44 cellular contexts compared by ENCODE assay signal in genomic region chr3:150951923-150952322, GRCh38. TPM values are rescaled to one million over a fixed set of nuclear protein-coding genes. Genes with fewer than 3 reads are reported as not detected.
"Had no signal": no experiment of that assay in that cellular context is flagged by ENCODE, and none has a peak within 500 bp of the region (broad histone marks: within the 10 kb centered on the region; RNA-seq: fewer than 3 reads in every experiment).

No MANE protein-coding gene starts in this region.

- H3K4me1 ChIP-seq: ascending aorta, body of pancreas, breast epithelium had no signal

- DNase-seq: activated effector memory CD4-positive, alpha-beta T cell treated with anti-CD3 and anti-CD28 coated beads, Interleukin-2, amount 50 U/mL, for 16 hours; activated effector memory CD4-positive, alpha-beta T cell treated with Interleukin-2 at 50 U/mL for 16 hours; activated gamma-delta T cell; activated gamma-delta T cell treated with Interleukin-2 at 50 U/mL for 16 hours; activated naive CD4-positive, alpha-beta T cell; activated naive CD4-positive, alpha-beta T cell treated with anti-CD3 and anti-CD28 coated beads for 36 hours; activated naive CD4-positive, alpha-beta T cell treated with anti-CD3 and anti-CD28 coated beads, Interleukin-2, amount 10 ng/mL, durations not matched to agents 7 days and 5 days; activated naive CD4-positive, alpha-beta T cell treated with anti-CD3 and anti-CD28 coated beads, Interleukin-2, amount 50 U/mL, for 16 hours; activated naive CD4-positive, alpha-beta T cell treated with Interleukin-2 at 50 U/mL for 16 hours; activated naive CD8-positive, alpha-beta T cell treated with anti-CD3 and anti-CD28 coated beads for 36 hours; activated naive CD8-positive, alpha-beta T cell treated with anti-CD3 and anti-CD28 coated beads, Interleukin-2, amount 10 ng/mL, durations not matched to agents 7 days and 5 days; activated naive CD8-positive, alpha-beta T cell treated with anti-CD3 and anti-CD28 coated beads, Interleukin-2, amount 50 U/mL, for 24 hours; activated T-cell treated with anti-CD3 and anti-CD28 coated beads, Interleukin-2, amount 50 U/mL, for 1 hour; activated T-cell treated with anti-CD3 and anti-CD28 coated beads, Interleukin-2, amount 50 U/mL, for 24 hours; activated T-cell treated with anti-CD3 and anti-CD28 coated beads, Interleukin-2, amount 50 U/mL, for 4 hours; activated T-cell treated with anti-CD3 and anti-CD28 coated beads, Interleukin-2, amount 50 U/mL, for 48 hours; activated T-cell treated with anti-CD3 and anti-CD28 coated beads, Interleukin-2, amount 50 U/mL, for 72 hours; adrenal gland; amniotic stem cell; amygdala; anterior cingulate cortex; aorta; body of pancreas; brain microvascular endothelial cell; caudate nucleus; central memory CD4-positive, alpha-beta T cell; cerebellar nuclear complex had no signal

- H3K4me1 Mint-ChIP-seq: activated naive CD4-positive, alpha-beta T cell treated with anti-CD3 and anti-CD28 coated beads, Interleukin-2, amount 10 ng/mL, durations not matched to agents 7 days and 5 days; activated naive CD4-positive, alpha-beta T cell treated with anti-CD3 and anti-CD28 coated beads, Interleukin-2, amount 50 U/mL, for 24 hours; activated naive CD8-positive, alpha-beta T cell treated with anti-CD3 and anti-CD28 coated beads for 36 hours; activated naive CD8-positive, alpha-beta T cell treated with anti-CD3 and anti-CD28 coated beads, Interleukin-2, amount 10 ng/mL, durations not matched to agents 7 days and 5 days; activated naive CD8-positive, alpha-beta T cell treated with anti-CD3 and anti-CD28 coated beads, Interleukin-2, amount 50 U/mL, for 24 hours; activated T-helper 17 cell treated with anti-CD3 and anti-CD28 coated beads, Interleukin-2, amount 50 U/mL, for 72 hours; brain; central memory CD8-positive, alpha-beta T cell had no signal

- H3K4me3 ChIP-seq: adrenal gland, ascending aorta, body of pancreas, breast epithelium, cardiac muscle cell had no signal

- FAIRE-seq: astrocyte, bronchial epithelial cell had no signal

- H3K27ac Mint-ChIP-seq: activated naive CD4-positive, alpha-beta T cell treated with anti-CD3 and anti-CD28 coated beads for 36 hours; activated naive CD4-positive, alpha-beta T cell treated with anti-CD3 and anti-CD28 coated beads, Interleukin-2, amount 10 ng/mL, durations not matched to agents 7 days and 5 days; activated naive CD4-positive, alpha-beta T cell treated with anti-CD3 and anti-CD28 coated beads, Interleukin-2, amount 50 U/mL, for 24 hours; activated naive CD4-positive, alpha-beta T cell treated with anti-CD3 and anti-CD28 coated beads, Interleukin-2, amount 50 U/mL, for 72 hours; activated naive CD8-positive, alpha-beta T cell; activated naive CD8-positive, alpha-beta T cell treated with anti-CD3 and anti-CD28 coated beads for 36 hours; activated naive CD8-positive, alpha-beta T cell treated with anti-CD3 and anti-CD28 coated beads, Interleukin-2, amount 10 ng/mL, durations not matched to agents 7 days and 5 days; activated naive CD8-positive, alpha-beta T cell treated with anti-CD3 and anti-CD28 coated beads, Interleukin-2, amount 50 U/mL, for 24 hours; activated T-cell treated with anti-CD3 and anti-CD28 coated beads, Interleukin-2, amount 50 U/mL, for 24 hours; activated T-cell treated with anti-CD3 and anti-CD28 coated beads, Interleukin-2, amount 50 U/mL, for 72 hours; activated T-helper 1 cell treated with anti-CD3 and anti-CD28 coated beads, Interleukin-12 subunit alpha, Interleukin-12 subunit beta, Interleukin-2, Interleukin-4 antibody, amounts not matched to agents 30 ng/mL and 10 ng/mL and 1 ng/mL, durations not matched to agents 14 hours and 24 hours and 36 hours; activated T-helper 17 cell treated with anti-CD3 and anti-CD28 coated beads, Interleukin-2, amount 50 U/mL, for 72 hours; activated T-helper 2 cell treated with anti-CD3 and anti-CD28 coated beads, Interferon-gamma antibody, Interleukin-2, Interleukin-4, amounts not matched to agents 10 μg/mL and 5 μg/mL and 100 μg/mL, durations not matched to agents 14 hours and 24 hours and 36 hours; brain had no signal

- H3K4me3 Mint-ChIP-seq: activated naive CD4-positive, alpha-beta T cell treated with anti-CD3 and anti-CD28 coated beads for 36 hours; activated naive CD4-positive, alpha-beta T cell treated with anti-CD3 and anti-CD28 coated beads, Interleukin-2, amount 10 ng/mL, durations not matched to agents 7 days and 5 days; activated naive CD4-positive, alpha-beta T cell treated with anti-CD3 and anti-CD28 coated beads, Interleukin-2, amount 50 U/mL, for 24 hours; activated naive CD8-positive, alpha-beta T cell; activated naive CD8-positive, alpha-beta T cell treated with anti-CD3 and anti-CD28 coated beads for 36 hours; activated naive CD8-positive, alpha-beta T cell treated with anti-CD3 and anti-CD28 coated beads, Interleukin-2, amount 10 ng/mL, durations not matched to agents 7 days and 5 days; activated naive CD8-positive, alpha-beta T cell treated with anti-CD3 and anti-CD28 coated beads, Interleukin-2, amount 50 U/mL, for 24 hours; activated T-cell treated with anti-CD3 and anti-CD28 coated beads, Interleukin-2, amount 50 U/mL, for 24 hours; activated T-cell treated with anti-CD3 and anti-CD28 coated beads, Interleukin-2, amount 50 U/mL, for 4 hours; activated T-cell treated with anti-CD3 and anti-CD28 coated beads, Interleukin-2, amount 50 U/mL, for 72 hours; activated T-helper 1 cell treated with anti-CD3 and anti-CD28 coated beads, Interleukin-12 subunit alpha, Interleukin-12 subunit beta, Interleukin-2, Interleukin-4 antibody, amounts not matched to agents 30 ng/mL and 10 ng/mL and 1 ng/mL, durations not matched to agents 14 hours and 24 hours and 36 hours; activated T-helper 17 cell treated with anti-CD3 and anti-CD28 coated beads, Interleukin-2, amount 50 U/mL, for 72 hours; brain; central memory CD8-positive, alpha-beta T cell had no signal

- H3K9me3 ChIP-seq: adrenal gland, ascending aorta, body of pancreas, breast epithelium had no signal

- ATAC-seq: activated naive CD4-positive, alpha-beta T cell treated with anti-CD3 and anti-CD28 coated beads, Interleukin-2, amount 50 U/mL, for 72 hours; activated naive CD8-positive, alpha-beta T cell treated with anti-CD3 and anti-CD28 coated beads, Interleukin-2, amount 50 U/mL, for 24 hours; activated T-cell treated with anti-CD3 and anti-CD28 coated beads, Interleukin-2, amount 50 U/mL, for 4 hours; activated T-cell treated with anti-CD3 and anti-CD28 coated beads, Interleukin-2, amount 50 U/mL, for 72 hours; activated T-helper 17 cell treated with anti-CD3 and anti-CD28 coated beads, Interleukin-2, amount 50 U/mL, for 72 hours; body of pancreas had no signal

- H3K27ac ChIP-seq: adrenal gland, ascending aorta, body of pancreas, brain microvascular endothelial cell, breast epithelium, cardiac muscle cell had no signal

- H3K9me3 Mint-ChIP-seq: activated naive CD4-positive, alpha-beta T cell treated with anti-CD3 and anti-CD28 coated beads, Interleukin-2, amount 10 ng/mL, durations not matched to agents 7 days and 5 days; activated naive CD4-positive, alpha-beta T cell treated with anti-CD3 and anti-CD28 coated beads, Interleukin-2, amount 50 U/mL, for 24 hours; activated naive CD8-positive, alpha-beta T cell treated with anti-CD3 and anti-CD28 coated beads for 36 hours; activated naive CD8-positive, alpha-beta T cell treated with anti-CD3 and anti-CD28 coated beads, Interleukin-2, amount 50 U/mL, for 24 hours; activated T-cell treated with anti-CD3 and anti-CD28 coated beads, Interleukin-2, amount 50 U/mL, for 24 hours; activated T-cell treated with anti-CD3 and anti-CD28 coated beads, Interleukin-2, amount 50 U/mL, for 4 hours; activated T-helper 1 cell treated with anti-CD3 and anti-CD28 coated beads, Interleukin-12 subunit alpha, Interleukin-12 subunit beta, Interleukin-2, Interleukin-4 antibody, amounts not matched to agents 30 ng/mL and 10 ng/mL and 1 ng/mL, durations not matched to agents 14 hours and 24 hours and 36 hours; activated T-helper 17 cell treated with anti-CD3 and anti-CD28 coated beads, Interleukin-2, amount 50 U/mL, for 72 hours; activated T-helper 2 cell treated with anti-CD3 and anti-CD28 coated beads, Interferon-gamma antibody, Interleukin-2, Interleukin-4, amounts not matched to agents 10 μg/mL and 5 μg/mL and 100 μg/mL, durations not matched to agents 14 hours and 24 hours and 36 hours; central memory CD8-positive, alpha-beta T cell had no signal

- H3K27me3 ChIP-seq: adrenal gland, ascending aorta, body of pancreas, breast epithelium, cardiac muscle cell had no signal

- H3K36me3 Mint-ChIP-seq: activated naive CD4-positive, alpha-beta T cell treated with anti-CD3 and anti-CD28 coated beads, Interleukin-2, amount 10 ng/mL, durations not matched to agents 7 days and 5 days; activated naive CD4-positive, alpha-beta T cell treated with anti-CD3 and anti-CD28 coated beads, Interleukin-2, amount 50 U/mL, for 24 hours; activated naive CD4-positive, alpha-beta T cell treated with anti-CD3 and anti-CD28 coated beads, Interleukin-2, amount 50 U/mL, for 72 hours; activated naive CD8-positive, alpha-beta T cell; activated naive CD8-positive, alpha-beta T cell treated with anti-CD3 and anti-CD28 coated beads for 36 hours; activated naive CD8-positive, alpha-beta T cell treated with anti-CD3 and anti-CD28 coated beads, Interleukin-2, amount 10 ng/mL, durations not matched to agents 7 days and 5 days; brain had no signal

- H3K36me3 ChIP-seq: adrenal gland, ascending aorta, brain microvascular endothelial cell, breast epithelium, cardiac muscle cell had no signal

RNA-seq across cellular contexts. Expression of gene CLRN1, which starts 20.6 kb away (rescaled TPM):
- total RNA-seq: activated naive CD4-positive, alpha-beta T cell treated with anti-CD3 and anti-CD28 coated beads for 36 hours; activated naive CD4-positive, alpha-beta T cell treated with anti-CD3 and anti-CD28 coated beads, Interleukin-2, amount 50 U/mL, for 72 hours; activated naive CD8-positive, alpha-beta T cell treated with anti-CD3 and anti-CD28 coated beads for 36 hours; activated naive CD8-positive, alpha-beta T cell treated with anti-CD3 and anti-CD28 coated beads, Interleukin-2, amount 10 ng/mL, durations not matched to agents 7 days and 5 days; activated T-cell treated with anti-CD3 and anti-CD28 coated beads, Interleukin-2, amount 50 U/mL, for 4 hours; activated T-cell treated with anti-CD3 and anti-CD28 coated beads, Interleukin-2, amount 50 U/mL, for 72 hours; activated T-helper 1 cell treated with anti-CD3 and anti-CD28 coated beads, Interleukin-12 subunit alpha, Interleukin-12 subunit beta, Interleukin-2, Interleukin-4 antibody, amounts not matched to agents 30 ng/mL and 10 ng/mL and 1 ng/mL, durations not matched to agents 14 hours and 24 hours and 36 hours; activated T-helper 17 cell treated with anti-CD3 and anti-CD28 coated beads, Interleukin-2, amount 50 U/mL, for 72 hours; activated T-helper 2 cell treated with anti-CD3 and anti-CD28 coated beads, Interferon-gamma antibody, Interleukin-2, Interleukin-4, amounts not matched to agents 10 μg/mL and 5 μg/mL and 100 μg/mL, durations not matched to agents 14 hours and 24 hours and 36 hours; aorta; ascending aorta; astrocyte; body of pancreas; breast epithelium; bronchial epithelial cell; cardiac muscle cell; cardiac septum; cerebellum; chondrocyte had no signal
- polyA plus RNA-seq: adipose tissue, aorta, cardiac muscle cell had no signal

RNA-seq across cellular contexts. Expression of gene MINDY4B, which starts 46.7 kb away (rescaled TPM):
- total RNA-seq: activated naive CD4-positive, alpha-beta T cell treated with anti-CD3 and anti-CD28 coated beads for 36 hours; activated naive CD4-positive, alpha-beta T cell treated with anti-CD3 and anti-CD28 coated beads, Interleukin-2, amount 50 U/mL, for 72 hours; activated naive CD8-positive, alpha-beta T cell treated with anti-CD3 and anti-CD28 coated beads for 36 hours; activated naive CD8-positive, alpha-beta T cell treated with anti-CD3 and anti-CD28 coated beads, Interleukin-2, amount 10 ng/mL, durations not matched to agents 7 days and 5 days; activated T-cell treated with anti-CD3 and anti-CD28 coated beads, Interleukin-2, amount 50 U/mL, for 4 hours; activated T-cell treated with anti-CD3 and anti-CD28 coated beads, Interleukin-2, amount 50 U/mL, for 72 hours; activated T-helper 1 cell treated with anti-CD3 and anti-CD28 coated beads, Interleukin-12 subunit alpha, Interleukin-12 subunit beta, Interleukin-2, Interleukin-4 antibody, amounts not matched to agents 30 ng/mL and 10 ng/mL and 1 ng/mL, durations not matched to agents 14 hours and 24 hours and 36 hours; activated T-helper 17 cell treated with anti-CD3 and anti-CD28 coated beads, Interleukin-2, amount 50 U/mL, for 72 hours; activated T-helper 2 cell treated with anti-CD3 and anti-CD28 coated beads, Interferon-gamma antibody, Interleukin-2, Interleukin-4, amounts not matched to agents 10 μg/mL and 5 μg/mL and 100 μg/mL, durations not matched to agents 14 hours and 24 hours and 36 hours; aorta; ascending aorta; astrocyte; body of pancreas; breast epithelium; bronchial epithelial cell; cardiac muscle cell; cardiac septum; cerebellum; chondrocyte had no signal
- polyA plus RNA-seq: adipose tissue, aorta, cardiac muscle cell had no signal
